In genomic region chr1:9652379-9653194, GRCh38 we compare ENCODE assay signal across 8 cellular contexts. TPM values are rescaled to one million over a fixed set of nuclear protein-coding genes. Genes with fewer than 3 reads are reported as not detected.
DNase-seq lines count a peak whose midpoint lies in the region; ATAC-seq and TF ChIP-seq lines count a peak whose summit lies in the region.

No MANE protein-coding gene starts in this region.

- intact Hi-C loops in sciatic nerve (cut with DNase I) = no loop called here

- H3K4me3 ChIP-seq in GM08714 (ENCODE audit: low read length) (peak overlapping the region; percentile 92), foreskin fibroblast (ENCODE audit: low read depth in 1 of 2, low read length in 2 of 2) (peak overlapping the region; percentile 41 to 53)

- TF ChIP-seq CTCF in foreskin fibroblast (IDR thresholded peaks at IDR 0.05; ENCODE audit: low read depth, low read length) = no peak

- peak; percentile 36 to 49 for DNase-seq in Kasumi-1 (lab: John Stamatoyannopoulos, UW)
- DNase-seq in activated CD8-positive, alpha-beta memory T cell treated with anti-CD3 and anti-CD28 coated beads, Interleukin-2, amount 50 U/mL, for 48 hours = peak; percentile 79
- peak in 1 of 2 donors; percentile 46 for DNase-seq in foreskin fibroblast
- DNase-seq in sciatic nerve (ENCODE audit: low spot score) = peak; percentile 65
- no peak for DNase-seq in NCI-H226
- DNase-seq in SW480 (ENCODE audit: low spot score) = no peak

- ATAC-seq in sciatic nerve (no peak), HG03565 (IDR thresholded peaks at IDR 0.05; ENCODE audit: unreplicated experiment) (no peak)

RNA-seq across cellular contexts. Expression of gene PIK3CD, which starts 1.1 kb away (rescaled TPM):
- total RNA-seq in sciatic nerve = 17.9 TPM

Comparison
In these comparisons a context has a peak if more than half of its experiments do, and no peak if none do; other contexts are left out.
1. DNase-seq: peak in Kasumi-1 (2 of 2), activated CD8-positive, alpha-beta memory T cell treated with anti-CD3 and anti-CD28 coated beads, Interleukin-2, amount 50 U/mL, for 48 hours (single experiment) and sciatic nerve (single experiment); none in NCI-H226 (single experiment) and SW480 (single experiment).